23 cellular contexts compared by ENCODE assay signal in the genomic region with DNA sequence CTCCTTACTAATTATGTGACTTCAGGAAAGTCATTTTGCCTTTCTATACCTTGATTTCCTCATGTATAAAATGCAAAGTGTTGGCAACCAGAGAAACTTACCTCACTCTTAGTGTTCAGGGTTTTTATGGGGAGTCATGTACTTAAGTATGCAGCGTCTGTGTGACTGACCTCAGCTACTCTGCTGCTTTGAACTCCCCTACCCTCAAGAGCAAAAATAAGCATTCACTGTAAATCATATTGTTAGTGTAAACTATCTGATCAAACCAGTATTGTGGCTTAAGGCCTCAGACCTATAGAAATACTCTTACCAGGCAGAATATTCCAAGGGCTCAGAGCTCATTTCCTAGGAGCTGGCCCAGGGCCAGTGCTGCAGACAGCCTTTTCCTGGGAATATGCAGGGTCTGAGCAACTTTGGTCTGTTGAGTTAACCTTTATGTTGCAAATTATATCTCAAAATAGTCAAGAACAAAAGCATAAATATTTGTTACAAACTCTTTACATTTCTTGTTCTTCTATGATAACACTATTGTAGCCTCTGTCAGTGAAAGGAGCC.
DNase-seq lines count a peak whose midpoint lies in the region; TF ChIP-seq lines count a peak whose summit lies in the region.
"Had no signal": no experiment of that assay in that cellular context is flagged by ENCODE, and none has a peak within 500 bp of the region (broad histone marks: within the 10 kb centered on the region; RNA-seq: fewer than 3 reads in every experiment).

No MANE protein-coding gene starts in this region.

- no peak overlapping the region for H2AFZ ChIP-seq in hepatocyte

- H3K4me2 ChIP-seq in hepatocyte: no peak overlapping the region

- H3K36me3 ChIP-seq in BE2C (no peaks in the 10 kb centered on the region), hepatocyte (replicated peaks; ENCODE audit: insufficient read depth, low read depth) (no peaks in the 10 kb centered on the region)
- H3K36me3 ChIP-seq: prostate gland had no signal

- DNase-seq in DMS 273 (lab: John Stamatoyannopoulos, UW; ENCODE audit: unreplicated experiment) (peak; percentile 10), DMS 273 treated with DMSO at 0.1 percent for 48 hours (lab: John Stamatoyannopoulos, UW) (no peak), BE2C (peak; percentile 37), NCI-H69 (lab: John Stamatoyannopoulos, UW) (peak; percentile 22), iPS-NIHi11 (ENCODE audit: low spot score) (peak; percentile 10), hepatocyte (ENCODE audit: low spot score) (no peak), DMS79 (lab: John Stamatoyannopoulos, UW) (no peak), mucosa of gallbladder (ENCODE audit: low spot score) (no peak)
- DNase-seq: activated effector memory CD4-positive, alpha-beta T cell treated with Interleukin-2 at 50 U/mL for 16 hours; activated naive CD8-positive, alpha-beta T cell treated with anti-CD3 and anti-CD28 coated beads for 36 hours; activated T-cell treated with anti-CD3 and anti-CD28 coated beads for 4 hours; aorta; effector memory CD4-positive, alpha-beta T cell; KG1; left cardiac atrium; MM.1S; NCI-H1436; nucleus accumbens; stimulated activated CD4-positive, alpha-beta T cell treated with anti-CD3 and anti-CD28 coated beads, Interleukin-4, amount 100 ng/mL, for 4 hours; T-helper 17 cell had no signal

- H3K4me1 ChIP-seq in BE2C (no peaks in the 10 kb centered on the region; the same call in 1 of the 2 replicates), hepatocyte (ENCODE audit: insufficient read depth) (no peaks in the 10 kb centered on the region)
- H3K4me1 ChIP-seq: prostate gland had no signal

- H3K9me2 ChIP-seq in hepatocyte (replicated peaks; ENCODE audit: insufficient read depth): no peaks in the 10 kb centered on the region

- no peaks in the 10 kb centered on the region for H3K79me2 ChIP-seq in hepatocyte

- H3K27me3 ChIP-seq in BE2C (no peaks in the 10 kb centered on the region), hepatocyte (no peaks in the 10 kb centered on the region)

- H4K20me1 ChIP-seq in hepatocyte (ENCODE audit: insufficient read depth, poor library complexity, severe bottlenecking): no peaks in the 10 kb centered on the region

- 50% methylated on average over 1 of the region's 1 CpG for WGBS in hepatocyte (ENCODE audit: low lambda C conversion rate, missing lambda C conversion rate)

- TF ChIP-seq CTCF in BE2C (IDR thresholded peaks at IDR 0.05; ENCODE audit: low read depth, low read length) (no peak), hepatocyte (IDR thresholded peaks at IDR 0.05; ENCODE audit: poor library complexity) (no peak)

- H3K27ac ChIP-seq in hepatocyte: no peak overlapping the region
- H3K27ac ChIP-seq: 22Rv1, coronary artery, prostate gland had no signal

- H3K4me3 ChIP-seq in BE2C (ENCODE audit: low read depth, low read length): no peak overlapping the region
- no peak overlapping the region for H3K4me3 ChIP-seq in hepatocyte
- H3K4me3 ChIP-seq: coronary artery, prostate gland had no signal

- H3K9me3 ChIP-seq in BE2C (no peaks in the 10 kb centered on the region), hepatocyte (ENCODE audit: low read depth) (no peaks in the 10 kb centered on the region)
- H3K9me3 ChIP-seq: prostate gland had no signal

Comparison
In these comparisons a context has a peak if more than half of its experiments do, and no peak if none do; other contexts are left out.
1. DNase-seq: peak in DMS 273 (single experiment), BE2C (single experiment), NCI-H69 (single experiment) and iPS-NIHi11 (single experiment); none in DMS 273 treated with DMSO at 0.1 percent for 48 hours (single experiment), hepatocyte (single experiment), DMS79 (single experiment) and mucosa of gallbladder (single experiment).